ENCODE assay signal across 27 cellular contexts in the genomic region with DNA sequence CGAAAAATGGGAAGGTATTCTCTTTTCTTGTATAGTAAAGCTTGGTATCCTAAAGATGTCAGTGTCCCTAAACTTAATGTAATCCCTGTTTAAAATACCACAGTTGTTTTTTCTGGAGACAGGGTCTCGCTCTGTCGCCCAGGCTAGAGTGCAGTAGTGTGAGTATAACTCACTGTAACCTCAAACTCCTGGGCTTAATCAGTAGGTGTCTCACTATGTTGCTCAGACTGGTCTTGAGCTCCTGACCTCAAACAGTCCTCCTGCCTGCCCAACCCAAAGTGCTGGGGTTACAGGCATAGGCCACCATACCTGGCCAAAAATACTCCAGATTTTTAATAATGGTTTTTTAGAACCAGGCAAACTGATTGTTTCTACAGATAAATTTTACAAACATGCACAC. TPM values are rescaled to one million over a fixed set of nuclear protein-coding genes. Genes with fewer than 3 reads are reported as not detected.
DNase-seq lines count a peak whose midpoint lies in the region; ATAC-seq, FAIRE-seq and TF ChIP-seq lines count a peak whose summit lies in the region.
"Had no signal": no experiment of that assay in that cellular context is flagged by ENCODE, and none has a peak within 500 bp of the region (broad histone marks: within the 10 kb centered on the region; RNA-seq: fewer than 3 reads in every experiment).

No MANE protein-coding gene starts in this region.

- no peak overlapping the region for H3K9ac ChIP-seq in colonic mucosa (ENCODE audit: low read depth in 2 of 2, low read length in 2 of 2)
- H3K9ac ChIP-seq: KMS-11 had no signal

- no peaks in the 10 kb centered on the region for H3K9me3 ChIP-seq in colonic mucosa
- H3K9me3 ChIP-seq: Peyer's patch, SJSA1 had no signal

- H3K27me3 ChIP-seq in colonic mucosa, result no peaks in the 10 kb centered on the region
- H3K27me3 ChIP-seq: Peyer's patch, SJSA1 had no signal

- H3K27ac Mint-ChIP-seq in activated CD4-positive, alpha-beta T cell treated with anti-CD3 and anti-CD28 coated beads for 36 hours, result no peak overlapping the region
- H3K27ac Mint-ChIP-seq: HFFc6 had no signal

- intact Hi-C loops in activated CD4-positive, alpha-beta T cell treated with anti-CD3 and anti-CD28 coated beads for 36 hours (cut with DNase I, micrococcal nuclease), result loop anchor here in 1 of 2 experiments (10.0 kb wide), 1 partner anchor 276 kb away; no protein-coding TSS in a partner anchor
- intact Hi-C loops in colonic mucosa (cut with DNase I), result no loop called here

- POLR2A ChIA-PET in activated CD4-positive, alpha-beta T cell treated with anti-CD3 and anti-CD28 coated beads for 36 hours (lab: Charles Lee), result no interaction called here

- H3K27me3 Mint-ChIP-seq in activated CD4-positive, alpha-beta T cell treated with anti-CD3 and anti-CD28 coated beads for 36 hours, result no peaks in the 10 kb centered on the region
- H3K27me3 Mint-ChIP-seq: CD8-positive, alpha-beta memory T cell had no signal

- H3K27ac ChIP-seq in VCaP (peak overlapping the region; percentile 75; the same call in 1 of the 2 replicates), colonic mucosa (no peak overlapping the region)
- H3K27ac ChIP-seq: 22Rv1, C4-2B, KMS-11, Peyer's patch, SJSA1 had no signal

- TF ChIP-seq CTCF in VCaP (conservative IDR thresholded peaks at IDR 0.05) (no peak), colonic mucosa (IDR thresholded peaks at IDR 0.05) (no peak)

- CTCF ChIA-PET in activated CD4-positive, alpha-beta T cell treated with anti-CD3 and anti-CD28 coated beads for 36 hours (lab: Charles Lee), result interaction anchor here (1.0 kb wide), 1 partner anchor 53 kb away, joined by 5 read pairs; no protein-coding TSS in a partner anchor

- no peak overlapping the region for H3K4me3 Mint-ChIP-seq in activated CD4-positive, alpha-beta T cell treated with anti-CD3 and anti-CD28 coated beads for 36 hours
- H3K4me3 Mint-ChIP-seq: CD8-positive, alpha-beta memory T cell; HFFc6 had no signal

- peaks cover 65% of the 10 kb centered on the region for H3K4me1 Mint-ChIP-seq in activated CD4-positive, alpha-beta T cell treated with anti-CD3 and anti-CD28 coated beads for 36 hours

- H3K36me3 Mint-ChIP-seq in activated CD4-positive, alpha-beta T cell treated with anti-CD3 and anti-CD28 coated beads for 36 hours (ENCODE audit: low read depth), result peaks cover 17% of the 10 kb centered on the region

- peak; percentile 71 for FAIRE-seq in GM12891 (lab: Jason Lieb, UNC)
- FAIRE-seq: G401.6, H54 had no signal

- H3K36me3 ChIP-seq in colonic mucosa, result no peaks in the 10 kb centered on the region
- H3K36me3 ChIP-seq: Peyer's patch had no signal

- H3K9me3 Mint-ChIP-seq in activated CD4-positive, alpha-beta T cell treated with anti-CD3 and anti-CD28 coated beads for 36 hours (ENCODE audit: low read depth), result no peaks in the 10 kb centered on the region
- H3K9me3 Mint-ChIP-seq: CD8-positive, alpha-beta memory T cell; HFFc6 had no signal

- no peak overlapping the region for H3K4me3 ChIP-seq in colonic mucosa
- H3K4me3 ChIP-seq: Peyer's patch, SJSA1 had no signal

- no peak for TF ChIP-seq POLR2A in GM12891 (IDR thresholded peaks at IDR 0.05; ENCODE audit: low read depth, low read length)

- ATAC-seq in activated CD4-positive, alpha-beta T cell treated with anti-CD3 and anti-CD28 coated beads for 36 hours, result peak; percentile 58
- ATAC-seq: Right ventricle myocardium inferior had no signal

- DNase-seq in activated CD4-positive, alpha-beta T cell treated with anti-CD3 and anti-CD28 coated beads for 36 hours, result no peak
- DNase-seq in activated CD4-positive, alpha-beta T cell treated with anti-CD3 and anti-CD28 coated beads for 48 hours, result no peak
- DNase-seq in GM12891 (ENCODE audit: insufficient read length, low spot score), result no peak
- DNase-seq in glomerular visceral epithelial cell (ENCODE audit: extremely low spot score), result peak; percentile 31
- DNase-seq in HuH-7.5 (ENCODE audit: low spot score), result no peak
- DNase-seq in NCI-H128 (lab: John Stamatoyannopoulos, UW; ENCODE audit: unreplicated experiment), result no peak
- DNase-seq in colonic mucosa, result no peak
- DNase-seq: CD8-positive, alpha-beta memory T cell; HFFc6; MV-4-11; NCI-H1105 treated with DMSO at 0.1 percent for 48 hours; NCI-H1694; NCI-H2081 treated with DMSO at 0.1 percent for 48 hours; NCI-H2171 treated with DMSO at 0.1 percent for 48 hours; NCI-H526; Peyer's patch had no signal

- H3K4me1 ChIP-seq in colonic mucosa, result peaks cover 2% of the 10 kb centered on the region
- H3K4me1 ChIP-seq: SJSA1 had no signal

TF ChIP-seq in GM12891, 5 proteins besides CTCF, POLR2A, EP300 and RAD21:
- TF ChIP-seq POU2F2 (IDR thresholded peaks at IDR 0.05; ENCODE audit: low read depth, low read length) (no peak), POLR2AphosphoS5 (IDR thresholded peaks at IDR 0.05; ENCODE audit: low read depth, low read length) (no peak), PAX5 (IDR thresholded peaks at IDR 0.05; ENCODE audit: insufficient read depth, low read length, severe bottlenecking) (peak; percentile 9), SPI1 (IDR thresholded peaks at IDR 0.05; ENCODE audit: low read depth, low read length) (no peak), TAF1 (IDR thresholded peaks at IDR 0.05; ENCODE audit: low read depth, low read length) (no peak)

RNA-seq across cellular contexts. Expression of gene DCAF7, which starts 8.2 kb away (rescaled TPM):
- 100 to 1,000 TPM; 106 to 117 TPM for total RNA-seq in activated CD4-positive, alpha-beta T cell treated with anti-CD3 and anti-CD28 coated beads for 36 hours
- 46.5 TPM for polyA plus RNA-seq in GM12891 (2012; ENCODE audit: low read depth, missing spikeins)
- 100 to 1,000 TPM in 1 of 2 donors, 10 to 100 TPM in 1; 94.3 to 105 TPM for total RNA-seq in colonic mucosa

RNA-seq across cellular contexts. Expression of gene KCNH6, which starts 35.3 kb away (rescaled TPM):
- total RNA-seq in activated CD4-positive, alpha-beta T cell treated with anti-CD3 and anti-CD28 coated beads for 36 hours, result not detected
- not detected for polyA plus RNA-seq in GM12891 (2012; ENCODE audit: low read depth, missing spikeins)
- under 1 TPM; 0.47 to 0.80 TPM for total RNA-seq in colonic mucosa
- total RNA-seq: CD8-positive, alpha-beta memory T cell; Daoy; HFFc6; HT1080; OCI-LY7; Right ventricle myocardium inferior; SJSA1 had no signal
- polyA plus RNA-seq: CD8-positive, alpha-beta memory T cell had no signal

RNA-seq across cellular contexts. Expression of gene TACO1, which starts 42.3 kb away (rescaled TPM):
- 10 to 100 TPM; 25.7 to 29.2 TPM for total RNA-seq in activated CD4-positive, alpha-beta T cell treated with anti-CD3 and anti-CD28 coated beads for 36 hours
- polyA plus RNA-seq in GM12891 (2012; ENCODE audit: low read depth, missing spikeins), result 22.5 TPM
- total RNA-seq in colonic mucosa, result 10 to 100 TPM; 34.1 to 51.6 TPM
